8 cellular contexts compared by ENCODE assay signal in genomic region chr1:227318852-227319607, GRCh38. TPM values are rescaled to one million over a fixed set of nuclear protein-coding genes. Genes with fewer than 3 reads are reported as not detected.
A peak's percentile ranks its signal among the peaks of the same experiment; 100 is the strongest.
DNase-seq lines count a peak whose midpoint lies in the region; ATAC-seq and TF ChIP-seq lines count a peak whose summit lies in the region.

No MANE protein-coding gene starts in this region.

- WGBS in heart left ventricle, 4 donors, result 6 to 10% (median 8%) methylated on average over 19 to 31 of the region's 31 CpGs

- peaks cover 9% of the 10 kb centered on the region for H3K9me3 Mint-ChIP-seq in activated naive CD8-positive, alpha-beta T cell treated with anti-CD3 and anti-CD28 coated beads, Interleukin-2, amount 50 U/mL, for 24 hours

- H3K27ac Mint-ChIP-seq in activated naive CD8-positive, alpha-beta T cell treated with anti-CD3 and anti-CD28 coated beads, Interleukin-2, amount 50 U/mL, for 24 hours, result no peak overlapping the region

- H3K36me3 Mint-ChIP-seq in activated naive CD8-positive, alpha-beta T cell treated with anti-CD3 and anti-CD28 coated beads, Interleukin-2, amount 50 U/mL, for 24 hours (ENCODE audit: low read depth), result no peaks in the 10 kb centered on the region

- peak in 1 of 2 donors; percentile 10 for TF ChIP-seq POLR2A in heart left ventricle (IDR thresholded peaks at IDR 0.05)

- H3K36me3 ChIP-seq in heart left ventricle, result no peaks in the 10 kb centered on the region
- H3K36me3 ChIP-seq in neuron (ENCODE audit: insufficient read depth, low read length), result no peaks in the 10 kb centered on the region

- peaks cover 73% of the 10 kb centered on the region for H3K27me3 Mint-ChIP-seq in activated naive CD8-positive, alpha-beta T cell treated with anti-CD3 and anti-CD28 coated beads, Interleukin-2, amount 50 U/mL, for 24 hours

- peak overlapping the region; percentile 58 for H3K4me3 Mint-ChIP-seq in activated naive CD8-positive, alpha-beta T cell treated with anti-CD3 and anti-CD28 coated beads, Interleukin-2, amount 50 U/mL, for 24 hours

- peak overlapping the region; percentile 93 for H2AFZ ChIP-seq in neuron (ENCODE audit: low read depth, low read length)

- H3K4me1 Mint-ChIP-seq in activated naive CD8-positive, alpha-beta T cell treated with anti-CD3 and anti-CD28 coated beads, Interleukin-2, amount 50 U/mL, for 24 hours, result peaks cover 9% of the 10 kb centered on the region

- peaks cover 0 to 4% (median 0%) of the 10 kb centered on the region in 12 donors for H3K9me3 ChIP-seq in heart left ventricle
- no peaks in the 10 kb centered on the region for H3K9me3 ChIP-seq in neuron (ENCODE audit: low read length)

- H3K4me3 ChIP-seq in heart left ventricle (peak overlapping the region; percentile 76 to 97 (median 89)), neuron (ENCODE audit: low read length) (peak overlapping the region; percentile 69)

- H3K4me1 ChIP-seq in heart left ventricle (peaks cover 0 to 10% (median 5%) of the 10 kb centered on the region in 12 donors), neuron (ENCODE audit: insufficient read depth, low read length) (peaks cover 20% of the 10 kb centered on the region)

- DNase-seq in DMS53 (lab: John Stamatoyannopoulos, UW), result peak; percentile 86
- DNase-seq in NCI-H1105 (lab: John Stamatoyannopoulos, UW), result peak; percentile 4
- no peak for DNase-seq in activated naive CD8-positive, alpha-beta T cell treated with anti-CD3 and anti-CD28 coated beads, Interleukin-2, amount 50 U/mL, for 24 hours
- peak in 4 of 5 donors; percentile 44 to 64 (median 50) for DNase-seq in heart left ventricle
- no peak for DNase-seq in NOMO-1 treated with DMSO at 0.1 percent for 48 hours (lab: John Stamatoyannopoulos, UW; ENCODE audit: unreplicated experiment)

- H3K27me3 ChIP-seq in heart left ventricle (peaks cover 0 to 8% (median 0%) of the 10 kb centered on the region in 9 donors), neuron (ENCODE audit: insufficient read depth, low read length) (no peaks in the 10 kb centered on the region)

- intact Hi-C loops in heart left ventricle (cut with DNase I), result loop anchor here (1.0 to 10.0 kb wide), 15 partner anchors 38 to 404 kb away; no protein-coding TSS in a partner anchor

- ATAC-seq in activated naive CD8-positive, alpha-beta T cell treated with anti-CD3 and anti-CD28 coated beads, Interleukin-2, amount 50 U/mL, for 24 hours, result no peak
- ATAC-seq in heart left ventricle (peak; percentile 36 to 54 (median 48)), HG03139 (IDR thresholded peaks at IDR 0.05; ENCODE audit: unreplicated experiment) (no peak), GM21360 (IDR thresholded peaks at IDR 0.05; ENCODE audit: unreplicated experiment) (no peak)

- no peak for TF ChIP-seq CTCF in heart left ventricle (IDR thresholded peaks at IDR 0.05)

- H3K27ac ChIP-seq in heart left ventricle, result peak overlapping the region; percentile 92 to 98 (median 96)

RNA-seq across cellular contexts. Expression of gene CDC42BPA, which starts 0.7 kb away (rescaled TPM):
- total RNA-seq in heart left ventricle, result 10 to 100 TPM; 26.3 to 33.8 (median 30.8) TPM
- 10 to 100 TPM in 1 of 2 donors, 1 to 10 TPM in 1; 9.8 to 15.7 TPM for polyA plus RNA-seq in heart left ventricle

Comparison
In these comparisons a context has a peak if more than half of its experiments do, and no peak if none do; other contexts are left out.
1. DNase-seq: peak in DMS53 (single experiment), NCI-H1105 (single experiment) and heart left ventricle (4 of 5); none in activated naive CD8-positive, alpha-beta T cell treated with anti-CD3 and anti-CD28 coated beads, Interleukin-2, amount 50 U/mL, for 24 hours (single experiment) and NOMO-1 treated with DMSO at 0.1 percent for 48 hours (single experiment).
2. ATAC-seq: peak in heart left ventricle (4 of 4); none in activated naive CD8-positive, alpha-beta T cell treated with anti-CD3 and anti-CD28 coated beads, Interleukin-2, amount 50 U/mL, for 24 hours (single experiment), HG03139 (single experiment) and GM21360 (single experiment).